1 cellular context compared by ENCODE assay signal in the genomic region with DNA sequence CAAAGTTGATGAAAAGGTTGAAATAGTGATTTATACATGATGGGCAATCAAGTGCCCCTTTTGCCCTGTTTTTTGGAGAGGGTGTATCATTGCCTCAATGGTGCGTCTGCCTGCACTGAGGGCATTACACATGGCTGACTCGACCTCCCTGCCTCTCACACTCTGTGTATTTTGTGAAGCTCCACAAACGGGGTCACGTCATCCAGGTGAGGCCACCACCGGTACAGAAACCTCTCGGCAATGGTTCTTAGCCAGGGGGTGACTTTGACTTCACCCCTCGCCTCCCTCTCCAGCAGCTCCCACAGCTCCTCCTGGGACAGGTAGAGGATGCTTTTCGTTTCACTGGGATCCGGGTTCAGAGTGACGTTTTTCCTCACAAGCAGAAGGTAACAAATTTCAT.
TF ChIP-seq lines count a peak whose summit lies in the region.

No MANE protein-coding gene starts in this region.

TF ChIP-seq in A549, 52 proteins besides CTCF, POLR2A, EP300 and RAD21:
- peak; percentile 46; the same call in 1 of the 2 replicates for TF ChIP-seq POLR2AphosphoS2 (conservative IDR thresholded peaks at IDR 0.05; ENCODE audit: low read length)
- TF ChIP-seq, protein P1, sequence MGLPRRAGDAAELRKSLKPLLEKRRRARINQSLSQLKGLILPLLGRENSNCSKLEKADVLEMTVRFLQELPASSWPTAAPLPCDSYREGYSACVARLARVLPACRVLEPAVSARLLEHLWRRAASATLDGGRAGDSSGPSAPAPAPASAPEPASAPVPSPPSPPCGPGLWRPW (IDR thresholded peaks at IDR 0.05), result no peak
